In the genomic region with DNA sequence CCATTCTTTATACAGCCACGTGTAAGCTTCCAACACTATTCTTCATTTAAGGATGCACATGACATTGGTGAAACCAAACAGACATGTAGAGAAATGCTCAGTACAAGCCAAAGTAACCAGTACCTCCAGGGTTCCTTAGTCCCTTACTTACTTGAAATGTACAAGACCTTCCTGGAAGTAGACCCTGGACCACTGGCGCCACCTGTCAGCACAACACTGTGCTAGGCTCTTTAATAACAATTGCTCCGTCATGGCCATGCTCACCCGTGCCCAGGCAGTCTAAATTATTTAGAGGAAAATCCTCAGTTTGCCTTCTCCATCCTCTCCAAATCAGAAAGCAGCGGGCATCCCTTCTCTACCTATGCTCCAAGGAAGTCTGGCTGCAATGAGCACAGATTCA, we compare ENCODE assay signal across 1 cellular context.
TF ChIP-seq lines count a peak whose summit lies in the region.

No MANE protein-coding gene starts in this region.

TF ChIP-seq in HCT116, 20 proteins besides CTCF, POLR2A, EP300 and RAD21:
- no peak for TF ChIP-seq REST (IDR thresholded peaks at IDR 0.05; ENCODE audit: low read depth)
- no peak for TF ChIP-seq EGR1 (IDR thresholded peaks at IDR 0.05; ENCODE audit: low read depth)
- TF ChIP-seq EZH2 (IDR thresholded peaks at IDR 0.05): no peak
- TF ChIP-seq CEBPB (IDR thresholded peaks at IDR 0.05; ENCODE audit: low read depth): no peak
- no peak for TF ChIP-seq ELF1 (IDR thresholded peaks at IDR 0.05; ENCODE audit: borderline replicate concordance, low read depth)
- TF ChIP-seq FOSL1 (IDR thresholded peaks at IDR 0.05; ENCODE audit: low read depth): no peak
- TF ChIP-seq ZNF274 (IDR thresholded peaks at IDR 0.05; ENCODE audit: low read depth, low read length): no peak
- TF ChIP-seq YY1 (IDR thresholded peaks at IDR 0.05; ENCODE audit: extremely low read depth, insufficient replicate concordance, low read depth, low read length): no peak
- TF ChIP-seq, protein P1, sequence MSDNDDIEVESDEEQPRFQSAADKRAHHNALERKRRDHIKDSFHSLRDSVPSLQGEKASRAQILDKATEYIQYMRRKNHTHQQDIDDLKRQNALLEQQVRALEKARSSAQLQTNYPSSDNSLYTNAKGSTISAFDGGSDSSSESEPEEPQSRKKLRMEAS (IDR thresholded peaks at IDR 0.05): no peak
- TF ChIP-seq ZFX (IDR thresholded peaks at IDR 0.05): no peak
- TF ChIP-seq POLR2AphosphoS5 (IDR thresholded peaks at IDR 0.05; ENCODE audit: low read depth, low read length): no peak
- no peak for TF ChIP-seq ZBTB33 (IDR thresholded peaks at IDR 0.05; ENCODE audit: extremely low read depth, insufficient replicate concordance, low read length)
- no peak for TF ChIP-seq SP1 (IDR thresholded peaks at IDR 0.05; ENCODE audit: low read depth)
- TF ChIP-seq JUND (IDR thresholded peaks at IDR 0.05): no peak
- no peak for TF ChIP-seq SRF (IDR thresholded peaks at IDR 0.05; ENCODE audit: low read depth)
